In genomic region chr1:151512326-151512725, GRCh38 we compare ENCODE assay signal across 9 cellular contexts. TPM values are rescaled to one million over a fixed set of nuclear protein-coding genes. Genes with fewer than 3 reads are reported as not detected.
A peak's percentile ranks its signal among the peaks of the same experiment; 100 is the strongest.
DNase-seq lines count a peak whose midpoint lies in the region; ATAC-seq, FAIRE-seq and TF ChIP-seq lines count a peak whose summit lies in the region.
"Had no signal": no experiment of that assay in that cellular context is flagged by ENCODE, and none has a peak within 500 bp of the region (broad histone marks: within the 10 kb centered on the region; RNA-seq: fewer than 3 reads in every experiment).

No MANE protein-coding gene starts in this region.

- H2AFZ ChIP-seq in keratinocyte (ENCODE audit: control insufficient read depth, low read length): no peak overlapping the region

- H3K4me1 ChIP-seq in keratinocyte (ENCODE audit: control insufficient read depth, extremely low read depth, insufficient read depth, low read length): peaks cover 48% of the 10 kb centered on the region
- H3K4me1 ChIP-seq in thoracic aorta (ENCODE audit: control insufficient read depth in 1 of 2, low read depth in 2 of 2): peaks cover 8 to 24% of the 10 kb centered on the region in 2 donors

- H3K9ac ChIP-seq in keratinocyte (ENCODE audit: control insufficient read depth, extremely low read depth, insufficient read depth, low read length): peak overlapping the region; percentile 73

- H3K4me3 Mint-ChIP-seq in activated T-cell treated with anti-CD3 and anti-CD28 coated beads, Interleukin-2, amount 50 U/mL, for 24 hours: peak overlapping the region; percentile 80
- H3K4me3 Mint-ChIP-seq in activated B cell treated with CpG ODN at 0.5 μM for 24 hours: peak overlapping the region; percentile 28

- H4K20me1 ChIP-seq in keratinocyte (ENCODE audit: control insufficient read depth, extremely low read depth, insufficient read depth, low read length): no peaks in the 10 kb centered on the region

- no peak for DNase-seq in activated T-cell treated with anti-CD3 and anti-CD28 coated beads, Interleukin-2, amount 50 U/mL, for 24 hours
- no peak for DNase-seq in activated T-cell treated with anti-CD3 and anti-CD28 coated beads, Interleukin-2, amount 50 U/mL, for 48 hours
- DNase-seq in activated B cell treated with CpG ODN at 0.5 μM for 24 hours (no peak), keratinocyte (ENCODE audit: low read depth, low spot score) (no peak), thoracic aorta (ENCODE audit: low spot score) (no peak), NCI-H524 (lab: John Stamatoyannopoulos, UW) (no peak)

- H3K27me3 ChIP-seq in keratinocyte (ENCODE audit: control insufficient read depth, extremely low read depth, insufficient read depth, low read length) (no peaks in the 10 kb centered on the region), thoracic aorta (replicated peaks; ENCODE audit: insufficient read depth) (no peaks in the 10 kb centered on the region)

- intact Hi-C loops in activated B cell treated with CpG ODN at 0.5 μM for 24 hours (cut with micrococcal nuclease): no loop called here

- peak overlapping the region; percentile 95 for H3K4me2 ChIP-seq in keratinocyte (ENCODE audit: control insufficient read depth, extremely low read depth, insufficient read depth, low read depth, low read length)

- no peaks in the 10 kb centered on the region for H3K79me2 ChIP-seq in keratinocyte (ENCODE audit: control insufficient read depth, insufficient read depth, low read length)

- H3K9me1 ChIP-seq in keratinocyte (ENCODE audit: control insufficient read depth, extremely low read depth, insufficient read depth, low read length): peaks cover 2% of the 10 kb centered on the region

- CTCF ChIA-PET in activated B cell treated with CpG ODN at 0.5 μM for 24 hours (lab: Charles Lee): no interaction called here

- H3K27ac ChIP-seq in keratinocyte (ENCODE audit: control insufficient read depth, insufficient read depth, low read length) (peak overlapping the region; percentile 76), thoracic aorta (no peak overlapping the region)
- H3K27ac ChIP-seq: coronary artery had no signal

- H3K36me3 Mint-ChIP-seq in activated T-cell treated with anti-CD3 and anti-CD28 coated beads, Interleukin-2, amount 50 U/mL, for 24 hours (ENCODE audit: low read depth): no peaks in the 10 kb centered on the region
- no peaks in the 10 kb centered on the region for H3K36me3 Mint-ChIP-seq in activated B cell treated with CpG ODN at 0.5 μM for 24 hours (ENCODE audit: low read depth)

- H3K27ac Mint-ChIP-seq in activated T-cell treated with anti-CD3 and anti-CD28 coated beads, Interleukin-2, amount 50 U/mL, for 24 hours: no peak overlapping the region
- H3K27ac Mint-ChIP-seq in activated B cell treated with CpG ODN at 0.5 μM for 24 hours: no peak overlapping the region

- H3K27me3 Mint-ChIP-seq in activated T-cell treated with anti-CD3 and anti-CD28 coated beads, Interleukin-2, amount 50 U/mL, for 24 hours: no peaks in the 10 kb centered on the region
- no peaks in the 10 kb centered on the region for H3K27me3 Mint-ChIP-seq in activated B cell treated with CpG ODN at 0.5 μM for 24 hours

- no peak for ATAC-seq in activated B cell treated with CpG ODN at 0.5 μM for 24 hours (ENCODE audit: low read depth)
- no peak for ATAC-seq in thoracic aorta (ENCODE audit: insufficient number of reproducible peaks, low FRiP score, low read depth)
- ATAC-seq in GM18867 (IDR thresholded peaks at IDR 0.05; ENCODE audit: unreplicated experiment): no peak
- no peak for ATAC-seq in HG02870 (IDR thresholded peaks at IDR 0.05; ENCODE audit: unreplicated experiment)

- TF ChIP-seq CTCF in activated B cell treated with CpG ODN at 0.5 μM for 24 hours (IDR thresholded peaks at IDR 0.05): no peak
- no peak for TF ChIP-seq CTCF in keratinocyte (optimal IDR thresholded peaks at IDR 0.05 in 1 of 3, IDR thresholded peaks at IDR 0.05 in 1 of 3, conservative IDR thresholded peaks at IDR 0.05 in 1 of 3; ENCODE audit: extremely low read depth in 1 of 3, insufficient read depth in 2 of 3, low read length in 3 of 3)
- TF ChIP-seq CTCF in thoracic aorta (IDR thresholded peaks at IDR 0.05): no peak

- FAIRE-seq in keratinocyte (lab: Jason Lieb, UNC): peak; percentile 5

- H3K9me3 Mint-ChIP-seq in activated T-cell treated with anti-CD3 and anti-CD28 coated beads, Interleukin-2, amount 50 U/mL, for 24 hours: no peaks in the 10 kb centered on the region
- no peaks in the 10 kb centered on the region for H3K9me3 Mint-ChIP-seq in activated B cell treated with CpG ODN at 0.5 μM for 24 hours

- H3K9me3 ChIP-seq in keratinocyte (ENCODE audit: control insufficient read depth, low read depth, low read length): no peaks in the 10 kb centered on the region
- no peaks in the 10 kb centered on the region for H3K9me3 ChIP-seq in thoracic aorta

- peaks cover 27% of the 10 kb centered on the region for H3K4me1 Mint-ChIP-seq in activated T-cell treated with anti-CD3 and anti-CD28 coated beads, Interleukin-2, amount 50 U/mL, for 24 hours (ENCODE audit: low read depth)
- peaks cover 19% of the 10 kb centered on the region for H3K4me1 Mint-ChIP-seq in activated B cell treated with CpG ODN at 0.5 μM for 24 hours

- POLR2A ChIA-PET in activated B cell treated with CpG ODN at 0.5 μM for 24 hours (lab: Charles Lee): interaction anchor here (1.5 kb wide), 1 partner anchor 28 kb away, joined by 4 read pairs; the partner anchor contains the start of gene TUFT1

- dilution Hi-C loops in keratinocyte (cut with MboI; ENCODE audit: extremely low pct_ligation_motif_present, low sequenced_read_pairs): no loop called here

- H3K36me3 ChIP-seq in keratinocyte (ENCODE audit: control insufficient read depth in 2 of 2, extremely low read depth in 1 of 2, insufficient read depth in 2 of 2, low read length in 2 of 2): no peaks in the 10 kb centered on the region
- H3K36me3 ChIP-seq in thoracic aorta: no peaks in the 10 kb centered on the region

- H3K4me3 ChIP-seq in keratinocyte (ENCODE audit: control insufficient read depth in 2 of 3, extremely low read depth in 1 of 3, insufficient read depth in 2 of 3, low read depth in 1 of 3, low read length in 3 of 3) (peak overlapping the region in 2 of 3 experiments; percentile 74 to 84), thoracic aorta (peak overlapping the region; percentile 88)

RNA-seq across cellular contexts. Expression of gene CGN, which starts 1.1 kb away (rescaled TPM):
- total RNA-seq in activated B cell treated with CpG ODN at 0.5 μM for 24 hours (0.22 and 0.37 TPM in 2 replicates), thoracic aorta (1 to 10 TPM in 1 of 2 donors, not detected in 1; 2.3 TPM)
- polyA plus RNA-seq in keratinocyte: 2.0 to 4.1 TPM (median 2.9 TPM) in 3 replicates
- 28.0 TPM for polyA plus RNA-seq in keratinocyte (2011; ENCODE audit: low read depth)
- polyA plus RNA-seq in keratinocyte (2011; cell fraction: cytosol; rRNA removed): 1.2 and 1.8 TPM in 2 replicates
- 11.2 and 11.8 TPM in 2 replicates for polyA plus RNA-seq in keratinocyte (2011; cell fraction: nucleus; rRNA removed)
- 5.5 and 22.1 TPM in 2 replicates for polyA plus RNA-seq in keratinocyte (2012; ENCODE audit: low replicate concordance)
- polyA minus RNA-seq in keratinocyte: 1.6 to 9.2 TPM (median 4.0 TPM) in 3 replicates
- 1.2 TPM for polyA minus RNA-seq in keratinocyte (2011; cell fraction: cytosol; rRNA and poly(A)+ RNA removed)
- 3.5 and 4.7 TPM in 2 replicates for polyA minus RNA-seq in keratinocyte (2011; cell fraction: nucleus; rRNA and poly(A)+ RNA removed)

RNA-seq across cellular contexts. Expression of gene TUFT1, which starts 27.8 kb away (rescaled TPM):
- total RNA-seq in activated B cell treated with CpG ODN at 0.5 μM for 24 hours (2.3 and 2.4 TPM in 2 replicates), thoracic aorta (10 to 100 TPM in 1 of 2 donors, 1 to 10 TPM in 1; 4.9 to 10.7 TPM)
- 70.0 to 82.3 TPM (median 80.1 TPM) in 3 replicates for polyA plus RNA-seq in keratinocyte
- 232 TPM for polyA plus RNA-seq in keratinocyte (2011; ENCODE audit: low read depth)
- polyA plus RNA-seq in keratinocyte (2011; cell fraction: cytosol; rRNA removed): 68.6 and 92.2 TPM in 2 replicates
- 155 and 156 TPM in 2 replicates for polyA plus RNA-seq in keratinocyte (2011; cell fraction: nucleus; rRNA removed)
- 65.9 and 73.6 TPM in 2 replicates for polyA plus RNA-seq in keratinocyte (2012; ENCODE audit: low replicate concordance)
- 52.3 to 67.8 TPM (median 57.4 TPM) in 3 replicates for polyA minus RNA-seq in keratinocyte
- 54.3 TPM for polyA minus RNA-seq in keratinocyte (2011; cell fraction: cytosol; rRNA and poly(A)+ RNA removed)
- 52.9 and 96.0 TPM in 2 replicates for polyA minus RNA-seq in keratinocyte (2011; cell fraction: nucleus; rRNA and poly(A)+ RNA removed)

RNA-seq across cellular contexts. Expression of gene POGZ, which starts 53.0 kb away (rescaled TPM):
- 121 and 135 TPM in 2 replicates for total RNA-seq in activated B cell treated with CpG ODN at 0.5 μM for 24 hours
- polyA plus RNA-seq in keratinocyte: 24.9 to 29.9 TPM (median 28.8 TPM) in 3 replicates
- polyA plus RNA-seq in keratinocyte (2011; ENCODE audit: low read depth): 11.9 TPM
- polyA plus RNA-seq in keratinocyte (2011; cell fraction: cytosol; rRNA removed): 8.9 and 12.5 TPM in 2 replicates
- 117 and 126 TPM in 2 replicates for polyA plus RNA-seq in keratinocyte (2011; cell fraction: nucleus; rRNA removed)
- polyA plus RNA-seq in keratinocyte (2012; ENCODE audit: low replicate concordance): 14.4 and 18.6 TPM in 2 replicates
- polyA minus RNA-seq in keratinocyte: 53.3 to 105 TPM (median 69.6 TPM) in 3 replicates
- polyA minus RNA-seq in keratinocyte (2011; cell fraction: cytosol; rRNA and poly(A)+ RNA removed): 11.9 TPM
- polyA minus RNA-seq in keratinocyte (2011; cell fraction: nucleus; rRNA and poly(A)+ RNA removed): 38.3 and 84.5 TPM in 2 replicates
- total RNA-seq in thoracic aorta: 10 to 100 TPM; 64.1 to 76.9 TPM
